In genomic region chr3:16177962-16178627, GRCh38 we compare ENCODE assay signal across 1 cellular context.
TF ChIP-seq lines count a peak whose summit lies in the region.

No MANE protein-coding gene starts in this region.

TF ChIP-seq in HEK293, 187 proteins besides CTCF, POLR2A, EP300 and RAD21 (continued from another document):
- TF ChIP-seq ZNF518A (tag by site-specific recombination; conservative IDR thresholded peaks at IDR 0.05; ENCODE audit: low read depth), result no peak
- 0 out of 2 replicates have a peak, but pooled peaks have one; percentile 14 for TF ChIP-seq ZNF391 (tag by site-specific recombination; IDR thresholded peaks at IDR 0.05; ENCODE audit: borderline replicate concordance, low read depth)
- TF ChIP-seq ZNF10 (tag by site-specific recombination; IDR thresholded peaks at IDR 0.05), result no peak
- no peak for TF ChIP-seq KLF16 (tag by site-specific recombination; IDR thresholded peaks at IDR 0.05)
- peak; percentile 77 for TF ChIP-seq PRDM10 (tag by site-specific recombination; IDR thresholded peaks at IDR 0.05)
- peak; percentile 40; the same call in 1 of the 2 replicates for TF ChIP-seq ZBTB48 (tag by site-specific recombination; IDR thresholded peaks at IDR 0.05)
- TF ChIP-seq ZNF366 (tag by site-specific recombination; conservative IDR thresholded peaks at IDR 0.05), result no peak
- TF ChIP-seq ZNF2 (tag by site-specific recombination; IDR thresholded peaks at IDR 0.05), result peak; percentile 94
- peak; percentile 60; the same call in 1 of the 2 replicates for TF ChIP-seq ZNF701 (tag by site-specific recombination; IDR thresholded peaks at IDR 0.05)
- peak; percentile 36; the same call in 1 of the 2 replicates for TF ChIP-seq GLIS1 (tag by site-specific recombination; IDR thresholded peaks at IDR 0.05)
- no peak for TF ChIP-seq ZNF571 (tag by site-specific recombination; IDR thresholded peaks at IDR 0.05)
- no peak for TF ChIP-seq FEZF1 (tag by site-specific recombination; IDR thresholded peaks at IDR 0.05)
- TF ChIP-seq SCRT2 (tag by site-specific recombination; IDR thresholded peaks at IDR 0.05), result peak; percentile 37; the same call in 1 of the 2 replicates
- 0 out of 2 replicates have a peak, but pooled peaks have one; percentile 73 for TF ChIP-seq ZFP37 (tag by site-specific recombination; IDR thresholded peaks at IDR 0.05)
TF ChIP-seq in HEK293: peak in this region for 18.
